In the genomic region with DNA sequence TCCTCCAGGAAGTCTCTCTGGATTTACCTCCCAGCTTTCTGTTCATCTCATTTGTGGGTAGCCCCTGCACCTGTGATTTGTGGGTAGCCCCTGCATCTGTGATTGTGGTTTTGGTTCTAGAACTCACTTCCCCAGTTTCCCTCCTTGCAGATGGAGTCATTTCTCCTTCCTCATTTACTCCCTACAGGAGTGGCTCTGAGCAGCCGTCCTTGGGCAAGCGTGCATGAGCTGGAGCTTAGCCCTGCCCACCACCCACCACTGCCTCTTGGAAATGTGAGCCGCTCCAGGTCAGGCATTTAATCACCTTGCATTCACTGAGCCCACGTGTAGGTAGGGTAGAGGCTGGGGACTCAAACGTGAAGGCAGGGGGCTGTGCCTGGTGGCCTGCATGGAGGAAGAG, we compare ENCODE assay signal across 2 cellular contexts.
TF ChIP-seq lines count a peak whose summit lies in the region.

No MANE protein-coding gene starts in this region.

TF ChIP-seq in GM12891, 5 proteins besides CTCF, POLR2A, EP300 and RAD21:
- TF ChIP-seq SPI1 (IDR thresholded peaks at IDR 0.05; ENCODE audit: low read depth, low read length): 0 out of 2 replicates have a peak, but pooled peaks have one; percentile 24
- TF ChIP-seq POLR2AphosphoS5 (IDR thresholded peaks at IDR 0.05; ENCODE audit: low read depth, low read length): no peak

TF ChIP-seq in GM12878, 131 proteins besides CTCF, POLR2A, EP300 and RAD21:
- TF ChIP-seq, protein P1, sequence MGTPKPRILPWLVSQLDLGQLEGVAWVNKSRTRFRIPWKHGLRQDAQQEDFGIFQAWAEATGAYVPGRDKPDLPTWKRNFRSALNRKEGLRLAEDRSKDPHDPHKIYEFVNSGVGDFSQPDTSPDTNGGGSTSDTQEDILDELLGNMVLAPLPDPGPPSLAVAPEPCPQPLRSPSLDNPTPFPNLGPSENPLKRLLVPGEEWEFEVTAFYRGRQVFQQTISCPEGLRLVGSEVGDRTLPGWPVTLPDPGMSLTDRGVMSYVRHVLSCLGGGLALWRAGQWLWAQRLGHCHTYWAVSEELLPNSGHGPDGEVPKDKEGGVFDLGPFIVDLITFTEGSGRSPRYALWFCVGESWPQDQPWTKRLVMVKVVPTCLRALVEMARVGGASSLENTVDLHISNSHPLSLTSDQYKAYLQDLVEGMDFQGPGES (IDR thresholded peaks at IDR 0.05): no peak
- TF ChIP-seq JUNB (IDR thresholded peaks at IDR 0.05) (no peak), CREB1 (IDR thresholded peaks at IDR 0.05; ENCODE audit: low read depth) (no peak), MEF2A (IDR thresholded peaks at IDR 0.05; ENCODE audit: insufficient read depth, low read depth, low read length) (no peak), RUNX3 (IDR thresholded peaks at IDR 0.05; ENCODE audit: low read length) (0 out of 2 replicates have a peak, but pooled peaks have one; percentile 27), SPI1 (IDR thresholded peaks at IDR 0.05; ENCODE audit: borderline replicate concordance, insufficient read depth, low read depth, low read length) (0 out of 2 replicates have a peak, but pooled peaks have one; percentile 3), MYB (IDR thresholded peaks at IDR 0.05; ENCODE audit: borderline replicate concordance, low read depth, low read length) (no peak), SMC3 (IDR thresholded peaks at IDR 0.05; ENCODE audit: borderline replicate concordance, low read length) (no peak)
- TF ChIP-seq, protein P2, sequence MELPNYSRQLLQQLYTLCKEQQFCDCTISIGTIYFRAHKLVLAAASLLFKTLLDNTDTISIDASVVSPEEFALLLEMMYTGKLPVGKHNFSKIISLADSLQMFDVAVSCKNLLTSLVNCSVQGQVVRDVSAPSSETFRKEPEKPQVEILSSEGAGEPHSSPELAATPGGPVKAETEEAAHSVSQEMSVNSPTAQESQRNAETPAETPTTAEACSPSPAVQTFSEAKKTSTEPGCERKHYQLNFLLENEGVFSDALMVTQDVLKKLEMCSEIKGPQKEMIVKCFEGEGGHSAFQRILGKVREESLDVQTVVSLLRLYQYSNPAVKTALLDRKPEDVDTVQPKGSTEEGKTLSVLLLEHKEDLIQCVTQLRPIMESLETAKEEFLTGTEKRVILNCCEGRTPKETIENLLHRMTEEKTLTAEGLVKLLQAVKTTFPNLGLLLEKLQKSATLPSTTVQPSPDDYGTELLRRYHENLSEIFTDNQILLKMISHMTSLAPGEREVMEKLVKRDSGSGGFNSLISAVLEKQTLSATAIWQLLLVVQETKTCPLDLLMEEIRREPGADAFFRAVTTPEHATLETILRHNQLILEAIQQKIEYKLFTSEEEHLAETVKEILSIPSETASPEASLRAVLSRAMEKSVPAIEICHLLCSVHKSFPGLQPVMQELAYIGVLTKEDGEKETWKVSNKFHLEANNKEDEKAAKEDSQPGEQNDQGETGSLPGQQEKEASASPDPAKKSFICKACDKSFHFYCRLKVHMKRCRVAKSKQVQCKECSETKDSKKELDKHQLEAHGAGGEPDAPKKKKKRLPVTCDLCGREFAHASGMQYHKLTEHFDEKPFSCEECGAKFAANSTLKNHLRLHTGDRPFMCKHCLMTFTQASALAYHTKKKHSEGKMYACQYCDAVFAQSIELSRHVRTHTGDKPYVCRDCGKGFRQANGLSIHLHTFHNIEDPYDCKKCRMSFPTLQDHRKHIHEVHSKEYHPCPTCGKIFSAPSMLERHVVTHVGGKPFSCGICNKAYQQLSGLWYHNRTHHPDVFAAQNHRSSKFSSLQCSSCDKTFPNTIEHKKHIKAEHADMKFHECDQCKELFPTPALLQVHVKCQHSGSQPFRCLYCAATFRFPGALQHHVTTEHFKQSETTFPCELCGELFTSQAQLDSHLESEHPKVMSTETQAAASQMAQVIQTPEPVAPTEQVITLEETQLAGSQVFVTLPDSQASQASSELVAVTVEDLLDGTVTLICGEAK (IDR thresholded peaks at IDR 0.05; ENCODE audit: borderline replicate concordance): no peak
- TF ChIP-seq, protein P3, sequence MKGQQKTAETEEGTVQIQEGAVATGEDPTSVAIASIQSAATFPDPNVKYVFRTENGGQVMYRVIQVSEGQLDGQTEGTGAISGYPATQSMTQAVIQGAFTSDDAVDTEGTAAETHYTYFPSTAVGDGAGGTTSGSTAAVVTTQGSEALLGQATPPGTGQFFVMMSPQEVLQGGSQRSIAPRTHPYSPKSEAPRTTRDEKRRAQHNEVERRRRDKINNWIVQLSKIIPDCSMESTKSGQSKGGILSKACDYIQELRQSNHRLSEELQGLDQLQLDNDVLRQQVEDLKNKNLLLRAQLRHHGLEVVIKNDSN (IDR thresholded peaks at IDR 0.05; ENCODE audit: borderline replicate concordance, extremely low read length, insufficient read depth, low read depth, low read length): no peak
TF ChIP-seq in GM12878: peak in this region for 2.
